In genomic region chr11:66904981-66905521, GRCh38 we compare ENCODE assay signal across 22 cellular contexts. TPM values are rescaled to one million over a fixed set of nuclear protein-coding genes. Genes with fewer than 3 reads are reported as not detected.
DNase-seq lines count a peak whose midpoint lies in the region; ATAC-seq, FAIRE-seq and TF ChIP-seq lines count a peak whose summit lies in the region.
"Had no signal": no experiment of that assay in that cellular context is flagged by ENCODE, and none has a peak within 500 bp of the region (broad histone marks: within the 10 kb centered on the region; RNA-seq: fewer than 3 reads in every experiment).

No MANE protein-coding gene starts in this region.

- no peaks in the 10 kb centered on the region for H3K9me3 Mint-ChIP-seq in GM23338
- no peaks in the 10 kb centered on the region for H3K9me3 Mint-ChIP-seq in astrocyte (ENCODE audit: unreplicated experiment)
- H3K9me3 Mint-ChIP-seq: activated naive CD4-positive, alpha-beta T cell treated with anti-CD3 and anti-CD28 coated beads, Interleukin-2, amount 50 U/mL, for 72 hours; activated T-helper 1 cell treated with anti-CD3 and anti-CD28 coated beads, Interleukin-12 subunit alpha, Interleukin-12 subunit beta, Interleukin-2, Interleukin-4 antibody, amounts not matched to agents 30 ng/mL and 10 ng/mL and 1 ng/mL, durations not matched to agents 14 hours and 24 hours and 36 hours; CD8-positive, alpha-beta T cell; immature natural killer cell had no signal

- H2AFZ ChIP-seq in GM23338 = no peak overlapping the region
- no peak overlapping the region for H2AFZ ChIP-seq in astrocyte (ENCODE audit: low read depth, low read length)

- H3K9ac ChIP-seq in astrocyte (ENCODE audit: low read length) (no peak overlapping the region), kidney (ENCODE audit: low read length in 2 of 2) (no peak overlapping the region), colonic mucosa (ENCODE audit: low read depth in 2 of 2, low read length in 2 of 2) (no peak overlapping the region)

- H3K27ac ChIP-seq in GM23338 (ENCODE audit: low read depth) (0 out of 2 replicates have a peak overlapping the region, but pooled peaks have one; percentile 45), astrocyte (ENCODE audit: low read depth, low read length) (no peak overlapping the region), kidney (ENCODE audit: low read depth in 2 of 2, low read length in 2 of 2) (no peak overlapping the region), colonic mucosa (no peak overlapping the region), vagina (no peak overlapping the region)
- H3K27ac ChIP-seq: thyroid gland had no signal

- no peak for TF ChIP-seq CTCF in GM23338 (conservative IDR thresholded peaks at IDR 0.05; ENCODE audit: low read depth in 2 of 2)
- no peak for TF ChIP-seq CTCF in astrocyte (IDR thresholded peaks at IDR 0.05; ENCODE audit: insufficient read depth, low read depth, low read length)
- no peak for TF ChIP-seq CTCF in kidney (IDR thresholded peaks at IDR 0.05; ENCODE audit: borderline replicate concordance, extremely low read depth, insufficient read depth)
- TF ChIP-seq CTCF in colonic mucosa (IDR thresholded peaks at IDR 0.05) = no peak
- TF ChIP-seq CTCF in vagina (IDR thresholded peaks at IDR 0.05) = no peak

- H3K4me1 Mint-ChIP-seq in GM23338 (peaks cover 35% of the 10 kb centered on the region), astrocyte (ENCODE audit: low read depth, unreplicated experiment) (peaks cover 19% of the 10 kb centered on the region)
- H3K4me1 Mint-ChIP-seq: activated CD4-positive, alpha-beta T cell treated with anti-CD3 and anti-CD28 coated beads for 36 hours; immature natural killer cell had no signal

- H4K20me1 ChIP-seq in GM23338 (replicated peaks; ENCODE audit: insufficient read depth) (no peaks in the 10 kb centered on the region), astrocyte (ENCODE audit: insufficient read depth, low read length) (no peaks in the 10 kb centered on the region)

- no peaks in the 10 kb centered on the region for H3F3A ChIP-seq in GM23338 (replicated peaks; ENCODE audit: low read depth)

- H3K36me3 ChIP-seq in GM23338 (ENCODE audit: insufficient read depth) = no peaks in the 10 kb centered on the region
- no peaks in the 10 kb centered on the region for H3K36me3 ChIP-seq in astrocyte (ENCODE audit: insufficient read depth, low read length)
- H3K36me3 ChIP-seq in kidney (ENCODE audit: control insufficient read depth in 1 of 2, insufficient read depth in 2 of 2, low read length in 2 of 2) = no peaks in the 10 kb centered on the region
- H3K36me3 ChIP-seq in colonic mucosa = no peaks in the 10 kb centered on the region
- H3K36me3 ChIP-seq in vagina = no peaks in the 10 kb centered on the region
- H3K36me3 ChIP-seq: thyroid gland had no signal

- H3K27me3 Mint-ChIP-seq in GM23338 (ENCODE audit: insufficient read depth, low read depth, poor library complexity) (peaks cover 9% of the 10 kb centered on the region), astrocyte (ENCODE audit: low read depth, unreplicated experiment) (peaks cover 5% of the 10 kb centered on the region)
- H3K27me3 Mint-ChIP-seq: activated CD4-positive, alpha-beta T cell treated with anti-CD3 and anti-CD28 coated beads for 36 hours; progenitor cell of endocrine pancreas had no signal

- peaks cover 14% of the 10 kb centered on the region; the same call in 1 of the 2 replicates for H3K4me1 ChIP-seq in GM23338 (ENCODE audit: insufficient read depth)
- H3K4me1 ChIP-seq in astrocyte (ENCODE audit: insufficient read depth, low read length) = peaks cover 25% of the 10 kb centered on the region
- peaks cover 9 to 14% of the 10 kb centered on the region in 2 donors for H3K4me1 ChIP-seq in kidney (ENCODE audit: control insufficient read depth in 1 of 2, insufficient read depth in 1 of 2, low read depth in 1 of 2, low read length in 2 of 2)
- H3K4me1 ChIP-seq in colonic mucosa = no peaks in the 10 kb centered on the region
- H3K4me1 ChIP-seq in vagina = peaks cover 16% of the 10 kb centered on the region

- no peaks in the 10 kb centered on the region for H3K9me2 ChIP-seq in GM23338 (ENCODE audit: insufficient read depth)

- intact Hi-C loops in kidney (cut with DNase I) = no loop called here
- intact Hi-C loops in colonic mucosa (cut with DNase I) = no loop called here
- intact Hi-C loops in vagina (cut with DNase I) = no loop called here

- H3K4me2 ChIP-seq in GM23338 (no peak overlapping the region), astrocyte (ENCODE audit: low read length) (peak overlapping the region; percentile 37)

- H3K27me3 ChIP-seq in GM23338 (ENCODE audit: insufficient read depth) (no peaks in the 10 kb centered on the region), astrocyte (ENCODE audit: insufficient read depth, low read length) (no peaks in the 10 kb centered on the region), colonic mucosa (no peaks in the 10 kb centered on the region), vagina (no peaks in the 10 kb centered on the region)
- H3K27me3 ChIP-seq: thyroid gland had no signal

- H3K4me3 Mint-ChIP-seq in GM23338 (no peak overlapping the region), astrocyte (ENCODE audit: unreplicated experiment) (no peak overlapping the region)
- H3K4me3 Mint-ChIP-seq: activated CD4-positive, alpha-beta T cell treated with anti-CD3 and anti-CD28 coated beads for 36 hours; activated T-helper 1 cell treated with anti-CD3 and anti-CD28 coated beads, Interleukin-12 subunit alpha, Interleukin-12 subunit beta, Interleukin-2, Interleukin-4 antibody, amounts not matched to agents 30 ng/mL and 10 ng/mL and 1 ng/mL, durations not matched to agents 14 hours and 24 hours and 36 hours; CD8-positive, alpha-beta T cell; immature natural killer cell had no signal

- FAIRE-seq in astrocyte (lab: Jason Lieb, UNC) (no peak), kidney (lab: Jason Lieb, UNC) (no peak)
- FAIRE-seq: GM12891 had no signal

- no peak overlapping the region for H3K27ac Mint-ChIP-seq in GM23338
- H3K27ac Mint-ChIP-seq in astrocyte (ENCODE audit: unreplicated experiment) = no peak overlapping the region
- H3K27ac Mint-ChIP-seq: activated CD4-positive, alpha-beta T cell treated with anti-CD3 and anti-CD28 coated beads for 36 hours; activated naive CD4-positive, alpha-beta T cell treated with anti-CD3 and anti-CD28 coated beads, Interleukin-2, amount 50 U/mL, for 72 hours; activated T-helper 1 cell treated with anti-CD3 and anti-CD28 coated beads, Interleukin-12 subunit alpha, Interleukin-12 subunit beta, Interleukin-2, Interleukin-4 antibody, amounts not matched to agents 30 ng/mL and 10 ng/mL and 1 ng/mL, durations not matched to agents 14 hours and 24 hours and 36 hours; CD8-positive, alpha-beta T cell; immature natural killer cell; progenitor cell of endocrine pancreas had no signal

- DNase-seq in GM23338 (ENCODE audit: low spot score) (no peak), NCI-H2029 (lab: John Stamatoyannopoulos, UW) (peak; percentile 35), astrocyte (ENCODE audit: low read depth) (no peak), kidney (no peak), colonic mucosa (no peak), vagina (ENCODE audit: extremely low spot score in 2 of 2) (no peak)
- DNase-seq in activated T-cell treated with anti-CD3 and anti-CD28 coated beads, Interleukin-2, amount 50 U/mL, for 1 hour = no peak
- DNase-seq: activated CD4-positive, alpha-beta T cell treated with anti-CD3 and anti-CD28 coated beads for 36 hours; CD8-positive, alpha-beta T cell; DMS53; immature natural killer cell; NCI-H146; NK-92 treated with Interleukin-12 subunit alpha and Interleukin-12 subunit beta, amount 100 ng/mL, for 24 hours; RPMI8226; stimulated activated CD4-positive, alpha-beta T cell treated with anti-CD3 and anti-CD28 coated beads, Interleukin-1b, Interleukin-23, amount 100 ng/mL, for 48 hours; stimulated activated naive CD4-positive, alpha-beta T cell; SW 1271; thyroid gland had no signal

- no peak for ATAC-seq in GM23338
- ATAC-seq: activated CD4-positive, alpha-beta T cell treated with anti-CD3 and anti-CD28 coated beads for 36 hours; activated naive CD4-positive, alpha-beta T cell treated with anti-CD3 and anti-CD28 coated beads, Interleukin-2, amount 50 U/mL, for 72 hours; CD8-positive, alpha-beta T cell had no signal

- no peak overlapping the region for H3K4me3 ChIP-seq in GM23338
- H3K4me3 ChIP-seq in astrocyte (ENCODE audit: insufficient read depth, low read depth, low read length) = no peak overlapping the region
- H3K4me3 ChIP-seq in kidney (ENCODE audit: low read length in 2 of 2) = peak overlapping the region; percentile 30 to 62
- H3K4me3 ChIP-seq in colonic mucosa = no peak overlapping the region
- no peak overlapping the region for H3K4me3 ChIP-seq in vagina
- H3K4me3 ChIP-seq: thyroid gland had no signal

- no peak for TF ChIP-seq POLR2A in vagina (IDR thresholded peaks at IDR 0.05)

- H3K36me3 Mint-ChIP-seq in GM23338 (ENCODE audit: low read depth) (no peaks in the 10 kb centered on the region), astrocyte (ENCODE audit: low read depth, unreplicated experiment) (no peaks in the 10 kb centered on the region)
- H3K36me3 Mint-ChIP-seq: activated naive CD4-positive, alpha-beta T cell treated with anti-CD3 and anti-CD28 coated beads, Interleukin-2, amount 50 U/mL, for 72 hours; CD8-positive, alpha-beta T cell; immature natural killer cell had no signal

- H3K9me3 ChIP-seq in astrocyte (ENCODE audit: insufficient read depth, low read depth, low read length) (no peaks in the 10 kb centered on the region), kidney (ENCODE audit: control insufficient read depth in 1 of 2, low read length in 2 of 2) (no peaks in the 10 kb centered on the region), colonic mucosa (no peaks in the 10 kb centered on the region), vagina (no peaks in the 10 kb centered on the region)
- H3K9me3 ChIP-seq: thyroid gland had no signal

- H3K79me2 ChIP-seq in GM23338 (replicated peaks; ENCODE audit: insufficient read depth) = no peaks in the 10 kb centered on the region
- H3K79me2 ChIP-seq in astrocyte (ENCODE audit: insufficient read depth, low read length) = no peaks in the 10 kb centered on the region

RNA-seq across cellular contexts. Expression of gene LRFN4, which starts 48.2 kb away (rescaled TPM):
- total RNA-seq in GM23338 (2014; rRNA removed; shearing (Covaris generic)) = 56.7 and 63.5 TPM in 2 replicates
- polyA plus RNA-seq in GM23338 (2016; fragmentation: Nextera tagmentation; extraction: Ambion mirVana) = 9.8 and 11.1 TPM in 2 replicates
- total RNA-seq in astrocyte = 33.7 and 35.7 TPM in 2 replicates
- 22.3 TPM for total RNA-seq in kidney
- polyA plus RNA-seq in kidney (ENCODE audit: insufficient read depth, low read depth, low replicate concordance) = 6.8 TPM
- total RNA-seq in colonic mucosa = 10 to 100 TPM; 20.7 to 51.7 TPM
- total RNA-seq in vagina = 8.1 TPM

RNA-seq across cellular contexts. Expression of gene PC, which starts 53.1 kb away (rescaled TPM):
- 21.7 and 24.9 TPM in 2 replicates for total RNA-seq in GM23338 (2014; rRNA removed; shearing (Covaris generic))
- polyA plus RNA-seq in GM23338 (2016; fragmentation: Nextera tagmentation; extraction: Ambion mirVana) = 18.3 and 18.9 TPM in 2 replicates
- total RNA-seq in astrocyte = 10.5 and 13.3 TPM in 2 replicates
- total RNA-seq in kidney = 20.8 TPM
- polyA plus RNA-seq in kidney (ENCODE audit: insufficient read depth, low read depth, low replicate concordance) = 95.2 TPM
- total RNA-seq in colonic mucosa = 10 to 100 TPM; 47.7 to 60.1 TPM
- 34.1 TPM for total RNA-seq in vagina

Comparison
In these comparisons a context has a peak if more than half of its experiments do, and no peak if none do; other contexts are left out.
1. H3K4me3 ChIP-seq: peak in kidney (2 of 2); none in GM23338 (single experiment), astrocyte (single experiment), colonic mucosa (single experiment) and vagina (0 of 2).